ENCODE assay signal across 2 cellular contexts in the genomic region with DNA sequence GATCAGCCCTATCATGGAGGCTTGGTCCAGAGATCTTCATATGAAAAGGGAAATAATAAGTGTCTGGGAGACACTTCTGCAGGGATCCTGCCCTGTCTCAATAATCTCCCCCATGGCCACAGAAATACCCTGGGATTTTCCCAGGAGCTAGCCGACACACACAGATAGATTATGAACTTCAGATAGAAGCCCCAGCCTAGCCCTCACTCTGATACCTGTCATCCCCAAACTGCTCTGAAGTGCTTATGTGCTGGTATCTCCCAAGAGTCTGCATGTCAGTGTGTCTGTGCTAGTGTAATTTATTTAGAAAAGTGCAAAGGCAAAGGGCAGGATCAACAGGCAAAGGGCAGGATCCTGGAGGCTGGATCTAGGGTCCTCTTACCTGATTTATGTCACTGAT.
TF ChIP-seq lines count a peak whose summit lies in the region.

No MANE protein-coding gene starts in this region.

TF ChIP-seq in GM23338, 12 proteins besides CTCF, POLR2A, EP300 and RAD21 (continues in another document):
- TF ChIP-seq ZNF331 (CRISPR knock-in tag; IDR thresholded peaks at IDR 0.05; ENCODE audit: low read depth) (no peak), EZH2 (IDR thresholded peaks at IDR 0.05; ENCODE audit: low read depth, unreplicated experiment) (no peak), STAT1 (IDR thresholded peaks at IDR 0.05; ENCODE audit: unreplicated experiment) (no peak), NANOG (IDR thresholded peaks at IDR 0.05; ENCODE audit: borderline replicate concordance) (no peak), CREB1 (CRISPR knock-in tag; IDR thresholded peaks at IDR 0.05; ENCODE audit: low read depth) (no peak), JUNB (IDR thresholded peaks at IDR 0.05; ENCODE audit: unreplicated experiment) (no peak), POLR2AphosphoS5 (IDR thresholded peaks at IDR 0.05; ENCODE audit: low read depth) (no peak), ZNF114 (CRISPR knock-in tag; IDR thresholded peaks at IDR 0.05) (no peak)
- TF ChIP-seq, protein P1, sequence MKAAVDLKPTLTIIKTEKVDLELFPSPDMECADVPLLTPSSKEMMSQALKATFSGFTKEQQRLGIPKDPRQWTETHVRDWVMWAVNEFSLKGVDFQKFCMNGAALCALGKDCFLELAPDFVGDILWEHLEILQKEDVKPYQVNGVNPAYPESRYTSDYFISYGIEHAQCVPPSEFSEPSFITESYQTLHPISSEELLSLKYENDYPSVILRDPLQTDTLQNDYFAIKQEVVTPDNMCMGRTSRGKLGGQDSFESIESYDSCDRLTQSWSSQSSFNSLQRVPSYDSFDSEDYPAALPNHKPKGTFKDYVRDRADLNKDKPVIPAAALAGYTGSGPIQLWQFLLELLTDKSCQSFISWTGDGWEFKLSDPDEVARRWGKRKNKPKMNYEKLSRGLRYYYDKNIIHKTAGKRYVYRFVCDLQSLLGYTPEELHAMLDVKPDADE (IDR thresholded peaks at IDR 0.05): no peak
- TF ChIP-seq, protein P2, sequence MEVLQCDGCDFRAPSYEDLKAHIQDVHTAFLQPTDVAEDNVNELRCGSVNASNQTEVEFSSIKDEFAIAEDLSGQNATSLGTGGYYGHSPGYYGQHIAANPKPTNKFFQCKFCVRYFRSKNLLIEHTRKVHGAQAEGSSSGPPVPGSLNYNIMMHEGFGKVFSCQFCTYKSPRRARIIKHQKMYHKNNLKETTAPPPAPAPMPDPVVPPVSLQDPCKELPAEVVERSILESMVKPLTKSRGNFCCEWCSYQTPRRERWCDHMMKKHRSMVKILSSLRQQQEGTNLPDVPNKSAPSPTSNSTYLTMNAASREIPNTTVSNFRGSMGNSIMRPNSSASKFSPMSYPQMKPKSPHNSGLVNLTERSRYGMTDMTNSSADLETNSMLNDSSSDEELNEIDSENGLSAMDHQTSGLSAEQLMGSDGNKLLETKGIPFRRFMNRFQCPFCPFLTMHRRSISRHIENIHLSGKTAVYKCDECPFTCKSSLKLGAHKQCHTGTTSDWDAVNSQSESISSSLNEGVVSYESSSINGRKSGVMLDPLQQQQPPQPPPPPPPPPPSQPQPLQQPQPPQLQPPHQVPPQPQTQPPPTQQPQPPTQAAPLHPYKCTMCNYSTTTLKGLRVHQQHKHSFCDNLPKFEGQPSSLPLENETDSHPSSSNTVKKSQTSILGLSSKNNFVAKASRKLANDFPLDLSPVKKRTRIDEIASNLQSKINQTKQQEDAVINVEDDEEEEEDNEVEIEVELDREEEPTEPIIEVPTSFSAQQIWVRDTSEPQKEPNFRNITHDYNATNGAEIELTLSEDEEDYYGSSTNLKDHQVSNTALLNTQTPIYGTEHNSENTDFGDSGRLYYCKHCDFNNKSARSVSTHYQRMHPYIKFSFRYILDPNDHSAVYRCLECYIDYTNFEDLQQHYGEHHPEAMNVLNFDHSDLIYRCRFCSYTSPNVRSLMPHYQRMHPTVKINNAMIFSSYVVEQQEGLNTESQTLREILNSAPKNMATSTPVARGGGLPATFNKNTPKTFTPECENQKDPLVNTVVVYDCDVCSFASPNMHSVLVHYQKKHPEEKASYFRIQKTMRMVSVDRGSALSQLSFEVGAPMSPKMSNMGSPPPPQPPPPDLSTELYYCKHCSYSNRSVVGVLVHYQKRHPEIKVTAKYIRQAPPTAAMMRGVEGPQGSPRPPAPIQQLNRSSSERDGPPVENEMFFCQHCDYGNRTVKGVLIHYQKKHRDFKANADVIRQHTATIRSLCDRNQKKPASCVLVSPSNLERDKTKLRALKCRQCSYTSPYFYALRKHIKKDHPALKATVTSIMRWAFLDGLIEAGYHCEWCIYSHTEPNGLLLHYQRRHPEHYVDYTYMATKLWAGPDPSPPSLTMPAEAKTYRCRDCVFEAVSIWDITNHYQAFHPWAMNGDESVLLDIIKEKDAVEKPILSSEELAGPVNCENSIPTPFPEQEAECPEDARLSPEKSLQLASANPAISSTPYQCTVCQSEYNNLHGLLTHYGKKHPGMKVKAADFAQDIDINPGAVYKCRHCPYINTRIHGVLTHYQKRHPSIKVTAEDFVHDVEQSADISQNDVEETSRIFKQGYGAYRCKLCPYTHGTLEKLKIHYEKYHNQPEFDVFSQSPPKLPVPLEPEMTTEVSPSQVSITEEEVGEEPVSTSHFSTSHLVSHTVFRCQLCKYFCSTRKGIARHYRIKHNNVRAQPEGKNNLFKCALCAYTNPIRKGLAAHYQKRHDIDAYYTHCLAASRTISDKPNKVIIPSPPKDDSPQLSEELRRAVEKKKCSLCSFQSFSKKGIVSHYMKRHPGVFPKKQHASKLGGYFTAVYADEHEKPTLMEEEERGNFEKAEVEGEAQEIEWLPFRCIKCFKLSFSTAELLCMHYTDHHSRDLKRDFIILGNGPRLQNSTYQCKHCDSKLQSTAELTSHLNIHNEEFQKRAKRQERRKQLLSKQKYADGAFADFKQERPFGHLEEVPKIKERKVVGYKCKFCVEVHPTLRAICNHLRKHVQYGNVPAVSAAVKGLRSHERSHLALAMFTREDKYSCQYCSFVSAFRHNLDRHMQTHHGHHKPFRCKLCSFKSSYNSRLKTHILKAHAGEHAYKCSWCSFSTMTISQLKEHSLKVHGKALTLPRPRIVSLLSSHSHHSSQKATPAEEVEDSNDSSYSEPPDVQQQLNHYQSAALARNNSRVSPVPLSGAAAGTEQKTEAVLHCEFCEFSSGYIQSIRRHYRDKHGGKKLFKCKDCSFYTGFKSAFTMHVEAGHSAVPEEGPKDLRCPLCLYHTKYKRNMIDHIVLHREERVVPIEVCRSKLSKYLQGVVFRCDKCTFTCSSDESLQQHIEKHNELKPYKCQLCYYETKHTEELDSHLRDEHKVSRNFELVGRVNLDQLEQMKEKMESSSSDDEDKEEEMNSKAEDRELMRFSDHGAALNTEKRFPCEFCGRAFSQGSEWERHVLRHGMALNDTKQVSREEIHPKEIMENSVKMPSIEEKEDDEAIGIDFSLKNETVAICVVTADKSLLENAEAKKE (CRISPR knock-in tag; IDR thresholded peaks at IDR 0.05): no peak

TF ChIP-seq in H1, 55 proteins besides CTCF, POLR2A, EP300 and RAD21:
- TF ChIP-seq JUN (IDR thresholded peaks at IDR 0.05; ENCODE audit: low read depth, low read length): no peak
- 0 out of 2 replicates have a peak, but pooled peaks have one; percentile 21 for TF ChIP-seq POLR2AphosphoS5 (IDR thresholded peaks at IDR 0.05; ENCODE audit: low read depth, low read length)
